Comparison of ENCODE assay signal across 33 cellular contexts in the genomic region with DNA sequence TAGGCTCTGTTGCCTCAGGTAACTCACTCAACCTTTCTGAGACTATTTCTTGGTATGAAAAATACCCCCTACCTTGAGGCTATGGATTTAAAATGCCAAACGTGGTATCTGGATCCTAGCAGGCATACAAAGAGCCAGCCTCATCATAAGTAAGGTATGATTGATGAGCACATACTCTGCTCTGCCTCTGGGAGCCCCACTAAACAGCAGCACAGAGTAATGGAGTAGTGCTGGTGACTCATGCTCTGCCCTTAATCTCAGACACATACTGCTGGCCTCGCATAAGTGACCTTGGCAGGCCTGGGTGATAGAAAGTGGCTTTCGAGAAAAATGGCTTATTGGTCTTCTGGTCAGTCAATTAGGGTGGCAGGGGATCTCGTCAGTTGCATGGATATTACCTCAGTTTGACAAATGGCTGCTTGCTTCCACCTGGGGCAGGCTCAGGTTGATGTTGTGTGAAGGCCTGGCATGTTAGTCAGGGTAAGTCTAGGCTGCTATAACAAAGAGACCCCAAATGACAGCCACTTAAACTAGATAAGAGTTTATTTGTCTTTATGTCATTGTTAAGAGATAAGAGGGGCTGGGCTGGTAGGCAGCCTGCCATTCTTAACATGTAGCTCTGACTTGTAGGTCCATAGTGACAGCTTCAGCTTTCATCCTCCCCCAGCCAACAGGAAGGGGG. TPM values are rescaled to one million over a fixed set of nuclear protein-coding genes. Genes with fewer than 3 reads are reported as not detected.
A peak's percentile ranks its signal among the peaks of the same experiment; 100 is the strongest.
DNase-seq lines count a peak whose midpoint lies in the region; ATAC-seq, FAIRE-seq and TF ChIP-seq lines count a peak whose summit lies in the region.
"Had no signal": no experiment of that assay in that cellular context is flagged by ENCODE, and none has a peak within 500 bp of the region (broad histone marks: within the 10 kb centered on the region; RNA-seq: fewer than 3 reads in every experiment).

No MANE protein-coding gene starts in this region.

- H2BK120ac ChIP-seq in H9 (ENCODE audit: low read depth, low read length, poor library complexity, severe bottlenecking) = no peak overlapping the region

- H3K14ac ChIP-seq in H9 (ENCODE audit: insufficient read depth, low read length) = no peak overlapping the region

- H3K9me3 Mint-ChIP-seq in H9 = no peaks in the 10 kb centered on the region
- H3K9me3 Mint-ChIP-seq: activated CD4-positive, alpha-beta memory T cell treated with anti-CD3 and anti-CD28 coated beads for 36 hours; activated naive CD4-positive, alpha-beta T cell treated with anti-CD3 and anti-CD28 coated beads, Interleukin-2, amount 10 ng/mL, durations not matched to agents 7 days and 5 days; activated T-helper 1 cell treated with anti-CD3 and anti-CD28 coated beads, Interleukin-12 subunit alpha, Interleukin-12 subunit beta, Interleukin-2, Interleukin-4 antibody, amounts not matched to agents 30 ng/mL and 10 ng/mL and 1 ng/mL, durations not matched to agents 14 hours and 24 hours and 36 hours had no signal

- H3K9me3 ChIP-seq in A549 (no peaks in the 10 kb centered on the region), H9 (ENCODE audit: control insufficient read depth, low read depth, low read length) (no peaks in the 10 kb centered on the region)
- H3K9me3 ChIP-seq: suprapubic skin had no signal

- H3K27ac ChIP-seq in A549 = no peak overlapping the region
- H3K27ac ChIP-seq in H9 (ENCODE audit: insufficient read length, low read depth, low read length) = no peak overlapping the region
- H3K27ac ChIP-seq: C4-2B, neural progenitor cell, parathyroid adenoma, suprapubic skin had no signal

- no peak overlapping the region for H4K5ac ChIP-seq in H9 (ENCODE audit: insufficient read length, low read depth, low read length)

- no peaks in the 10 kb centered on the region for H4K20me1 ChIP-seq in H9 (ENCODE audit: control insufficient read depth, insufficient read depth, insufficient read length)

- no peak overlapping the region for H3T11ph ChIP-seq in H9 (ENCODE audit: low read length)

- H4K91ac ChIP-seq in H9 (ENCODE audit: insufficient read length, low read depth, low read length) = no peak overlapping the region

- no peak for TF ChIP-seq RAD21 in A549 (conservative IDR thresholded peaks at IDR 0.05 in 1 of 2, IDR thresholded peaks at IDR 0.05 in 1 of 2)

- H3K23ac ChIP-seq in H9 (ENCODE audit: insufficient read length, low read depth, low read length) = no peak overlapping the region

- no peak overlapping the region for H3K9ac ChIP-seq in H9 (ENCODE audit: extremely low read depth, insufficient read length, low read length)
- H3K9ac ChIP-seq: neural progenitor cell, parathyroid adenoma had no signal

- H3K4me1 ChIP-seq in A549 (no peaks in the 10 kb centered on the region), H9 (ENCODE audit: insufficient read depth, low read length) (no peaks in the 10 kb centered on the region)
- H3K4me1 ChIP-seq: neural progenitor cell, parathyroid adenoma, suprapubic skin had no signal

- FAIRE-seq in A549 (lab: Jason Lieb, UNC) = no peak
- FAIRE-seq: colon, GM12892 had no signal

- no peak overlapping the region for H2BK12ac ChIP-seq in H9 (ENCODE audit: insufficient read length, low read depth, low read length)

- CTCF ChIA-PET in A549 (lab: Yijun Ruan, JAX) = no interaction called here

- 21% methylated on average over 3 of the region's 4 CpGs for WGBS in A549 (ENCODE audit: missing lambda C conversion rate)
- WGBS in H9 (ENCODE audit: extremely low coverage, insufficient read length, low lambda C conversion rate) = no CpG with 5 or more reads among the region's 4 CpGs

- POLR2A ChIA-PET in A549 (lab: Yijun Ruan, JAX) = no interaction called here

- H3K79me2 ChIP-seq in H9 (ENCODE audit: insufficient read depth, low read length) = no peaks in the 10 kb centered on the region
- H3K79me2 ChIP-seq: parathyroid adenoma had no signal

- no peak overlapping the region for H3K4me3 ChIP-seq in A549
- H3K4me3 ChIP-seq: neural progenitor cell, suprapubic skin had no signal

- H2BK15ac ChIP-seq in H9 (ENCODE audit: low read depth, low read length) = no peak overlapping the region

- H4K8ac ChIP-seq in H9 (replicated peaks; ENCODE audit: insufficient read length, low read depth, low read length) = no peak overlapping the region

- H2AFZ ChIP-seq in H9 (ENCODE audit: low read length) = no peak overlapping the region
- H2AFZ ChIP-seq: neural progenitor cell, parathyroid adenoma had no signal

- H3K4ac ChIP-seq in H9 (ENCODE audit: low read depth, low read length) = no peak overlapping the region

- H2BK5ac ChIP-seq in H9 (ENCODE audit: insufficient read length, low read length) = no peak overlapping the region

- no peak overlapping the region for H3K27ac Mint-ChIP-seq in H9
- H3K27ac Mint-ChIP-seq: activated CD4-positive, alpha-beta memory T cell treated with anti-CD3 and anti-CD28 coated beads for 36 hours; activated naive CD4-positive, alpha-beta T cell treated with anti-CD3 and anti-CD28 coated beads, Interleukin-2, amount 10 ng/mL, durations not matched to agents 7 days and 5 days; activated T-helper 1 cell treated with anti-CD3 and anti-CD28 coated beads, Interleukin-12 subunit alpha, Interleukin-12 subunit beta, Interleukin-2, Interleukin-4 antibody, amounts not matched to agents 30 ng/mL and 10 ng/mL and 1 ng/mL, durations not matched to agents 14 hours and 24 hours and 36 hours; IgD-negative memory B cell; neural progenitor cell had no signal

- no peaks in the 10 kb centered on the region for H3K79me1 ChIP-seq in H9 (ENCODE audit: insufficient read depth, low read depth, low read length, poor library complexity, severe bottlenecking)

- H3K36me3 Mint-ChIP-seq in H9 (ENCODE audit: insufficient read depth in 1 of 3, low read depth in 3 of 3) = no peaks in the 10 kb centered on the region
- H3K36me3 Mint-ChIP-seq: activated CD4-positive, alpha-beta memory T cell treated with anti-CD3 and anti-CD28 coated beads for 36 hours; activated naive CD4-positive, alpha-beta T cell treated with anti-CD3 and anti-CD28 coated beads, Interleukin-2, amount 10 ng/mL, durations not matched to agents 7 days and 5 days; IgD-negative memory B cell; neural progenitor cell had no signal

- no peaks in the 10 kb centered on the region for H3K4me1 Mint-ChIP-seq in H9
- H3K4me1 Mint-ChIP-seq: activated naive CD4-positive, alpha-beta T cell treated with anti-CD3 and anti-CD28 coated beads, Interleukin-2, amount 10 ng/mL, durations not matched to agents 7 days and 5 days; IgD-negative memory B cell; neural progenitor cell had no signal

- H2AK5ac ChIP-seq in H9 (ENCODE audit: insufficient read length, low read length) = no peak overlapping the region

- no peak overlapping the region for H3K4me3 Mint-ChIP-seq in H9
- H3K4me3 Mint-ChIP-seq: activated CD4-positive, alpha-beta memory T cell treated with anti-CD3 and anti-CD28 coated beads for 36 hours; activated naive CD4-positive, alpha-beta T cell treated with anti-CD3 and anti-CD28 coated beads, Interleukin-2, amount 10 ng/mL, durations not matched to agents 7 days and 5 days; activated T-helper 1 cell treated with anti-CD3 and anti-CD28 coated beads, Interleukin-12 subunit alpha, Interleukin-12 subunit beta, Interleukin-2, Interleukin-4 antibody, amounts not matched to agents 30 ng/mL and 10 ng/mL and 1 ng/mL, durations not matched to agents 14 hours and 24 hours and 36 hours; IgD-negative memory B cell; neural progenitor cell had no signal

- no peak for TF ChIP-seq POLR2A in A549 (IDR thresholded peaks at IDR 0.05; ENCODE audit: low read length)

- no peak overlapping the region for H3K56ac ChIP-seq in H9 (ENCODE audit: insufficient read length, low read depth, low read length)

- no peak overlapping the region for H2BK20ac ChIP-seq in H9 (ENCODE audit: low read depth, low read length, poor library complexity, severe bottlenecking)

- H3K4me2 ChIP-seq in A549 (no peak overlapping the region), H9 (ENCODE audit: insufficient read depth, insufficient read length, low read length) (no peak overlapping the region)
- H3K4me2 ChIP-seq: neural progenitor cell had no signal

- ATAC-seq in A549 (peak; percentile 58 to 74; a peak in 4 of 6 replicates), esophagus mucosa (peak; percentile 54), GM19023 (IDR thresholded peaks at IDR 0.05; ENCODE audit: unreplicated experiment) (no peak)
- ATAC-seq: sciatic nerve had no signal

- H3K27me3 ChIP-seq in H9 (ENCODE audit: insufficient read depth, low read length) = no peaks in the 10 kb centered on the region
- H3K27me3 ChIP-seq: neural progenitor cell had no signal

- no peak for TF ChIP-seq EP300 in A549 (IDR thresholded peaks at IDR 0.05)

- no peaks in the 10 kb centered on the region; the same call in 1 of the 2 replicates for H3K27me3 Mint-ChIP-seq in H9 (ENCODE audit: low read depth)

- no peak overlapping the region for H3K18ac ChIP-seq in H9 (ENCODE audit: insufficient read length, low read depth, low read length)

- no peak for TF ChIP-seq CTCF in A549 (IDR thresholded peaks at IDR 0.05)
- TF ChIP-seq CTCF in H9 (conservative IDR thresholded peaks at IDR 0.05) = no peak

- DNase-seq in A549 (ENCODE audit: low read depth in 1 of 2, low spot score in 1 of 2) (peak in 1 of 2 experiments; percentile 8), ELR (ENCODE audit: low read depth) (peak; percentile 16), RKO (ENCODE audit: low spot score) (peak; percentile 68), NCI-H1694 (lab: John Stamatoyannopoulos, UW) (no peak), H9 (no peak), T-helper 9 cell (no peak)
- DNase-seq: activated CD4-positive, alpha-beta memory T cell treated with anti-CD3 and anti-CD28 coated beads for 36 hours; activated CD4-positive, CD25-positive, alpha-beta regulatory T cell; activated CD8-positive, alpha-beta memory T cell treated with anti-CD3 and anti-CD28 coated beads, Interleukin-2, amount 50 U/mL, for 4 hours; activated naive CD4-positive, alpha-beta T cell treated with anti-CD3 and anti-CD28 coated beads, Interleukin-2, amount 10 ng/mL, durations not matched to agents 7 days and 5 days; amniotic stem cell; Calu3; effector CD4-positive, alpha-beta T cell; head of caudate nucleus; NCI-H2081; SIG-M5; stimulated activated CD4-positive, alpha-beta T cell treated with anti-CD3 and anti-CD28 coated beads, Interleukin-4, amount 100 ng/mL, for 4 hours; stimulated activated naive CD4-positive, alpha-beta T cell; SW 1271 had no signal

- no peaks in the 10 kb centered on the region for H3K23me2 ChIP-seq in H9 (ENCODE audit: insufficient read length, low read depth, low read length, poor library complexity, severe bottlenecking)

TF ChIP-seq in A549, 52 proteins besides CTCF, POLR2A, EP300 and RAD21:
- TF ChIP-seq HOXA7 (CRISPR knock-in tag; IDR thresholded peaks at IDR 0.05) = no peak
- TF ChIP-seq NR3C1 (IDR thresholded peaks at IDR 0.05) = no peak
- TF ChIP-seq HOXB5 (CRISPR knock-in tag; IDR thresholded peaks at IDR 0.05) = no peak
- no peak for TF ChIP-seq CHD2 (IDR thresholded peaks at IDR 0.05; ENCODE audit: low read length, partially characterized antibody)

RNA-seq across cellular contexts. Expression of a gene that starts 15.2 kb away (rescaled TPM):
- polyA plus RNA-seq in A549 (2011; rRNA removed) (not detected in 2 replicates), A549 (2017; fragmentation: RNase III; extraction: RNeasy Plus Mini Kit Qiagen cat#74134 plus additional on column Dnase treatment) (not detected in 3 replicates)
- polyA plus RNA-seq in A549 (2012; cell fraction: cytosol; rRNA removed) = not detected in 2 replicates
- not detected in 2 replicates for polyA plus RNA-seq in A549 (2012; cell fraction: nucleus; rRNA removed)
- polyA minus RNA-seq in A549 (2011; rRNA and poly(A)+ RNA removed) = not detected in 2 replicates
- total RNA-seq in esophagus mucosa (not detected), H9 (2021) (not detected in 2 replicates)
- total RNA-seq: activated CD4-positive, alpha-beta memory T cell treated with anti-CD3 and anti-CD28 coated beads for 36 hours; activated T-helper 1 cell treated with anti-CD3 and anti-CD28 coated beads, Interleukin-12 subunit alpha, Interleukin-12 subunit beta, Interleukin-2, Interleukin-4 antibody, amounts not matched to agents 30 ng/mL and 10 ng/mL and 1 ng/mL, durations not matched to agents 14 hours and 24 hours and 36 hours; Calu3; epithelial cell of proximal tubule; lung microvascular endothelial cell; sciatic nerve; suprapubic skin; ureter had no signal
- polyA plus RNA-seq: IgD-negative memory B cell had no signal

Comparison
In these comparisons a context has a peak if more than half of its experiments do, and no peak if none do; other contexts are left out.
1. DNase-seq: peak in ELR (single experiment) and RKO (single experiment); none in NCI-H1694 (single experiment), H9 (single experiment) and T-helper 9 cell (single experiment).